8 cellular contexts compared by ENCODE assay signal in the genomic region with DNA sequence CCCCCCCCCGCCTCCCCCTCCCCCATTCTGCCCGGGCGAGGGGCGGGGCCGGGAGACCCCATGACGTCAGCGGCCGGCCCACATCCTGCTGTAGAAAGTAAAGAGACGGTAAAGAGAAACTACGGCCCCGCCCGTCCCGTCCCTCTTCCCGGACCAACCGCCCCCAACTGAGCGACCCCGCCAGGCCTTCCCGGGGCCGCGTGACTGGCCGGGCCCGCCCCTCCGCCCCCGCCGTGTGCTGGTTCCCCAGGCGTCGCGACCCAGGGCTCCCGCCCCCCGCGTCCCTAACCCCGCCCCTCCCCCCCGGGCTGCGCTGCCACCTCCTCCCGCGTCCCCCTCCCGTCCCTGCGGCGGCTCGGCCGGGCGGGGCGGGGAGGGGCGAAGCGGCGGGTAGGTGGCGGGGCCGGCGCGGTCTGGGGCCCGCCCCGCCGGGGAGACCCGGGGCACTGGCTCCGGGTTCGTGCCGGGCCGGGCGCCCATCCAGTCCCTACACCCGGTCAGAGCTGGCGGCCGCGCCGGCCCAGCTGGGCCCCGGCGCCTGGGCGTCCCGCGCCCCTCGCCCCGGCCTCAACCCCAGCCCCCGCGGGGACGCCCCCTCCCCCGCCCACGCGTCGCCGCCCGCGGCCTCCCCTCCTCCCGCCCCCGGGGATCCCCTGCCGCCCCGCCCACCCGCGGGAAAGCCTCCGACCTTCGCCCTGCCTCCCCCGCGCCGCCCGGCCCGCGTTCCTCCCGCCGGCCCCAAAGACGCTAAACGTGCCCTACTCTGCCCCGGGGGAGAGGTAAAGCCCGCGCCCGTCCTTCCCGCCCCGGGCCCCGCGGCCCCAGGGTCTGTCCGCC. TPM values are rescaled to one million over a fixed set of nuclear protein-coding genes. Genes with fewer than 3 reads are reported as not detected.
DNase-seq lines count a peak whose midpoint lies in the region; ATAC-seq and TF ChIP-seq lines count a peak whose summit lies in the region.

No MANE protein-coding gene starts in this region.

- intact Hi-C loops in right lobe of liver (cut with DNase I), result loop anchor here in 1 of 2 donors (10.0 kb wide), 1 partner anchor 147 kb away; no protein-coding TSS in a partner anchor

- H3K4me3 ChIP-seq in CD4-positive, CD25-positive, alpha-beta regulatory T cell (ENCODE audit: low read depth, low read length), result no peak overlapping the region
- peak overlapping the region; percentile 47 to 74 (median 70) for H3K4me3 ChIP-seq in right lobe of liver

- H3K4me1 Mint-ChIP-seq in CD4-positive, CD25-positive, alpha-beta regulatory T cell, result peaks cover 28 to 61% (median 38%) of the 10 kb centered on the region in 4 donors

- H3K36me3 ChIP-seq in CD4-positive, CD25-positive, alpha-beta regulatory T cell (ENCODE audit: control insufficient read depth, insufficient read depth, low read length), result peaks cover 16% of the 10 kb centered on the region
- peaks cover 0 to 12% (median 0%) of the 10 kb centered on the region in 4 donors for H3K36me3 ChIP-seq in right lobe of liver

- DNase-seq in CD4-positive, CD25-positive, alpha-beta regulatory T cell, result peak; percentile 94 to 96 (median 95)
- DNase-seq in NCI-H748 treated with DMSO at 0.1 percent for 48 hours (lab: John Stamatoyannopoulos, UW) (peak; percentile 91), dedifferentiated amniotic fluid mesenchymal stem cell (ENCODE audit: extremely low spot score) (peak; percentile 96), right lobe of liver (peak; percentile 98 to 99 (median 99))
- peak; percentile 88 to 94 for DNase-seq in activated CD4-positive, alpha-beta T cell treated with anti-CD3 and anti-CD28 coated beads, Interleukin-2, amount 50 U/mL, for 24 hours (ENCODE audit: low read depth in 1 of 2, low spot score in 1 of 2)
- DNase-seq in stimulated activated CD4-positive, alpha-beta T cell treated with anti-CD3 and anti-CD28 coated beads, TNF-alpha, amount 100 ng/mL, for 1 hour (ENCODE audit: low read depth in 3 of 3, low spot score in 1 of 3), result peak; percentile 90 to 96 (median 93)

- TF ChIP-seq POLR2A in right lobe of liver (IDR thresholded peaks at IDR 0.05), result no peak

- no peaks in the 10 kb centered on the region for H3K9me3 ChIP-seq in CD4-positive, CD25-positive, alpha-beta regulatory T cell (ENCODE audit: control insufficient read depth in 2 of 2, low read length in 2 of 2)
- no peaks in the 10 kb centered on the region for H3K9me3 ChIP-seq in right lobe of liver

- WGBS in right lobe of liver (ENCODE audit: insufficient coverage, low coverage, low lambda C conversion rate, missing lambda C conversion rate), result 0% methylated on average over 7 of the region's 108 CpGs

- peak overlapping the region in 2 of 3 donors; percentile 99 for H3K27ac Mint-ChIP-seq in CD4-positive, CD25-positive, alpha-beta regulatory T cell

- ATAC-seq in CD4-positive, CD25-positive, alpha-beta regulatory T cell (ENCODE audit: low read depth in 2 of 2), result peak; percentile 78 to 83
- ATAC-seq in GM19395 (IDR thresholded peaks at IDR 0.05; ENCODE audit: unreplicated experiment) (peak; percentile 58), HG03521 (IDR thresholded peaks at IDR 0.05; ENCODE audit: unreplicated experiment) (peak; percentile 61), right lobe of liver (peak; percentile 74 to 85 (median 78))

- TF ChIP-seq CTCF in right lobe of liver (IDR thresholded peaks at IDR 0.05), result no peak

- peaks cover 31% of the 10 kb centered on the region for H3K4me1 ChIP-seq in CD4-positive, CD25-positive, alpha-beta regulatory T cell (ENCODE audit: control insufficient read depth, insufficient read depth, low read length, poor library complexity, severe bottlenecking)
- peaks cover 0 to 35% (median 0%) of the 10 kb centered on the region in 4 donors for H3K4me1 ChIP-seq in right lobe of liver

- peaks cover 12% of the 10 kb centered on the region for H3K36me3 Mint-ChIP-seq in CD4-positive, CD25-positive, alpha-beta regulatory T cell

- H3K27ac ChIP-seq in CD4-positive, CD25-positive, alpha-beta regulatory T cell (ENCODE audit: insufficient read depth, low read length, poor library complexity, severe bottlenecking), result peak overlapping the region; percentile 99
- peak overlapping the region; percentile 94 to 100 (median 96) for H3K27ac ChIP-seq in right lobe of liver

- H3K27me3 Mint-ChIP-seq in CD4-positive, CD25-positive, alpha-beta regulatory T cell, result peaks cover 23% of the 10 kb centered on the region

- H3K9me3 Mint-ChIP-seq in CD4-positive, CD25-positive, alpha-beta regulatory T cell, result peaks cover 0 to 10% (median 2%) of the 10 kb centered on the region in 7 donors

- H3K27me3 ChIP-seq in CD4-positive, CD25-positive, alpha-beta regulatory T cell (ENCODE audit: control insufficient read depth, insufficient read depth, low read length), result no peaks in the 10 kb centered on the region
- H3K27me3 ChIP-seq in right lobe of liver, result no peaks in the 10 kb centered on the region

- peak overlapping the region; percentile 92 to 100 (median 95) for H3K4me3 Mint-ChIP-seq in CD4-positive, CD25-positive, alpha-beta regulatory T cell

RNA-seq across cellular contexts. Expression of gene HIVEP1, which starts 0.6 kb away (rescaled TPM):
- total RNA-seq in CD4-positive, CD25-positive, alpha-beta regulatory T cell, result 96.4 TPM
- 1 to 10 TPM; 3.9 to 7.7 (median 7.1) TPM for polyA plus RNA-seq in CD4-positive, CD25-positive, alpha-beta regulatory T cell
- total RNA-seq in right lobe of liver, result 10 to 100 TPM; 13.2 to 23.3 (median 17.8) TPM
